8 cellular contexts compared by ENCODE assay signal in the genomic region with DNA sequence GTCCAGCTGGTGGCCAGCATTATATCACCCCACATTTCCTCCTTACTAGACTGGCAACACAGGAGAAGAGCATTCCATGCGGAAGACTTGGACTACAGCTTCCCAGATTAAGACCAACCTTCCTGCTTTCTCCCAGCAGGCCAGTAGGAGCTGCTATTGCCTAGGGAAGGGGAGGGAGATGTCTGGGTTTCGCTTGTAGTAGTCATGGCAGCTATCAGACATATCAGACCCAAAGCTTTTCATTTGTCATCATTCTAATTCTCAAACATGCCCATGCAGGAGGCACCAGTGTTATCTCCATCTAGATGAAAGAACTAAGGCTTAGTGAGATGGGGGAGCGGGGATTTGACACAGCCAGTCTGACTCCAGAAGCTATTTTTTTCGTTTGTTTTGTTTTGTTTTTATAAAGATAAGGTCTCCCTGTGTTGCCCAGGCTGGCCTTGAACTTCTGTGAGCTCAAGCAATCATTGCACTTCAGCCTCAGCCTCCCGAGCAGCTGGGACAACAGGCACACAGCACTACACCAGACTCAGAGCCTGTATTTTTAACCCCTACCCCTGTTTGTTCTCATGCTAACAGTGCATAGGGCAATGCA. TPM values are rescaled to one million over a fixed set of nuclear protein-coding genes. Genes with fewer than 3 reads are reported as not detected.
DNase-seq lines count a peak whose midpoint lies in the region; ATAC-seq and TF ChIP-seq lines count a peak whose summit lies in the region.

No MANE protein-coding gene starts in this region.

- H3K4me3 ChIP-seq in WI38 (ENCODE audit: low read depth, low read length) (no peak overlapping the region), foreskin fibroblast (ENCODE audit: low read depth in 1 of 2, low read length in 2 of 2) (no peak overlapping the region)

- H3K27me3 Mint-ChIP-seq in activated CD4-positive, alpha-beta T cell treated with anti-CD3 and anti-CD28 coated beads, Interleukin-2, amount 10 ng/mL, durations not matched to agents 24 days and 14 days = peaks cover 20% of the 10 kb centered on the region
- H3K27me3 Mint-ChIP-seq in osteocyte (ENCODE audit: unreplicated experiment) = peaks cover 6% of the 10 kb centered on the region
- H3K27me3 Mint-ChIP-seq in activated CD8-positive, alpha-beta memory T cell treated with anti-CD3 and anti-CD28 coated beads, Interleukin-2, amount 10 ng/mL, durations not matched to agents 7 days and 5 days = peaks cover 18% of the 10 kb centered on the region

- H3K27ac Mint-ChIP-seq in activated CD4-positive, alpha-beta T cell treated with anti-CD3 and anti-CD28 coated beads, Interleukin-2, amount 10 ng/mL, durations not matched to agents 24 days and 14 days = no peak overlapping the region
- no peak overlapping the region for H3K27ac Mint-ChIP-seq in osteocyte (ENCODE audit: unreplicated experiment)
- H3K27ac Mint-ChIP-seq in activated CD8-positive, alpha-beta memory T cell treated with anti-CD3 and anti-CD28 coated beads, Interleukin-2, amount 10 ng/mL, durations not matched to agents 7 days and 5 days = no peak overlapping the region

- CTCF ChIA-PET in activated CD8-positive, alpha-beta memory T cell treated with anti-CD3 and anti-CD28 coated beads, Interleukin-2, amount 10 ng/mL, durations not matched to agents 7 days and 5 days (lab: Charles Lee) = interaction anchor here (0.6 to 1.9 kb wide), 4 partner anchors 106 to 221 kb away, joined by 3 to 9 read pairs (median 4); no protein-coding TSS in a partner anchor

- no peaks in the 10 kb centered on the region for H3K36me3 Mint-ChIP-seq in activated CD4-positive, alpha-beta T cell treated with anti-CD3 and anti-CD28 coated beads, Interleukin-2, amount 10 ng/mL, durations not matched to agents 24 days and 14 days (ENCODE audit: low read depth)
- no peaks in the 10 kb centered on the region for H3K36me3 Mint-ChIP-seq in osteocyte (ENCODE audit: unreplicated experiment)
- H3K36me3 Mint-ChIP-seq in activated CD8-positive, alpha-beta memory T cell treated with anti-CD3 and anti-CD28 coated beads, Interleukin-2, amount 10 ng/mL, durations not matched to agents 7 days and 5 days = no peaks in the 10 kb centered on the region

- DNase-seq in activated CD4-positive, alpha-beta T cell treated with anti-CD3 and anti-CD28 coated beads, Interleukin-2, amount 10 ng/mL, durations not matched to agents 24 days and 14 days = peak; percentile 58
- DNase-seq in activated CD4-positive, alpha-beta T cell treated with anti-CD3 and anti-CD28 coated beads for 4 hours = no peak
- DNase-seq in NCI-H1092 (lab: John Stamatoyannopoulos, UW) = peak; percentile 15
- peak; percentile 49 to 63 for DNase-seq in foreskin fibroblast
- DNase-seq in osteocyte (ENCODE audit: extremely low spot score, unreplicated experiment) = no peak
- DNase-seq in NCI-H1048 (lab: John Stamatoyannopoulos, UW) = no peak
- no peak for DNase-seq in activated CD8-positive, alpha-beta memory T cell treated with anti-CD3 and anti-CD28 coated beads, Interleukin-2, amount 10 ng/mL, durations not matched to agents 7 days and 5 days

- no peak overlapping the region for H3K4me3 Mint-ChIP-seq in activated CD4-positive, alpha-beta T cell treated with anti-CD3 and anti-CD28 coated beads, Interleukin-2, amount 10 ng/mL, durations not matched to agents 24 days and 14 days
- no peak overlapping the region for H3K4me3 Mint-ChIP-seq in osteocyte (ENCODE audit: unreplicated experiment)
- H3K4me3 Mint-ChIP-seq in activated CD8-positive, alpha-beta memory T cell treated with anti-CD3 and anti-CD28 coated beads, Interleukin-2, amount 10 ng/mL, durations not matched to agents 7 days and 5 days = no peak overlapping the region

- peak; percentile 82 for TF ChIP-seq CTCF in WI38 (IDR thresholded peaks at IDR 0.05; ENCODE audit: low read depth, low read length)
- TF ChIP-seq CTCF in foreskin fibroblast (IDR thresholded peaks at IDR 0.05; ENCODE audit: low read depth, low read length) = peak; percentile 99
- TF ChIP-seq CTCF in osteocyte (IDR thresholded peaks at IDR 0.05) = peak; percentile 46

- intact Hi-C loops in activated CD4-positive, alpha-beta T cell treated with anti-CD3 and anti-CD28 coated beads, Interleukin-2, amount 10 ng/mL, durations not matched to agents 24 days and 14 days (cut with micrococcal nuclease) = loop anchor here (2.0 kb wide), 1 partner anchor 178 kb away; no protein-coding TSS in a partner anchor

- no peaks in the 10 kb centered on the region for H3K4me1 Mint-ChIP-seq in activated CD4-positive, alpha-beta T cell treated with anti-CD3 and anti-CD28 coated beads, Interleukin-2, amount 10 ng/mL, durations not matched to agents 24 days and 14 days
- H3K4me1 Mint-ChIP-seq in osteocyte (ENCODE audit: unreplicated experiment) = no peaks in the 10 kb centered on the region
- H3K4me1 Mint-ChIP-seq in activated CD8-positive, alpha-beta memory T cell treated with anti-CD3 and anti-CD28 coated beads, Interleukin-2, amount 10 ng/mL, durations not matched to agents 7 days and 5 days = no peaks in the 10 kb centered on the region

- no peak for ATAC-seq in activated CD8-positive, alpha-beta memory T cell treated with anti-CD3 and anti-CD28 coated beads, Interleukin-2, amount 10 ng/mL, durations not matched to agents 7 days and 5 days

- no peaks in the 10 kb centered on the region for H3K9me3 Mint-ChIP-seq in activated CD4-positive, alpha-beta T cell treated with anti-CD3 and anti-CD28 coated beads, Interleukin-2, amount 10 ng/mL, durations not matched to agents 24 days and 14 days
- H3K9me3 Mint-ChIP-seq in osteocyte (ENCODE audit: unreplicated experiment) = no peaks in the 10 kb centered on the region
- no peaks in the 10 kb centered on the region for H3K9me3 Mint-ChIP-seq in activated CD8-positive, alpha-beta memory T cell treated with anti-CD3 and anti-CD28 coated beads, Interleukin-2, amount 10 ng/mL, durations not matched to agents 7 days and 5 days (ENCODE audit: low read depth)

RNA-seq across cellular contexts. Expression of a gene that starts 4.5 kb away (rescaled TPM):
- total RNA-seq in activated CD4-positive, alpha-beta T cell treated with anti-CD3 and anti-CD28 coated beads, Interleukin-2, amount 10 ng/mL, durations not matched to agents 24 days and 14 days = not detected in 2 replicates
- total RNA-seq in osteocyte = not detected in 2 replicates
- not detected for total RNA-seq in activated CD8-positive, alpha-beta memory T cell treated with anti-CD3 and anti-CD28 coated beads, Interleukin-2, amount 10 ng/mL, durations not matched to agents 7 days and 5 days

RNA-seq across cellular contexts. Expression of a gene that starts 51.5 kb away (rescaled TPM):
- total RNA-seq in activated CD4-positive, alpha-beta T cell treated with anti-CD3 and anti-CD28 coated beads, Interleukin-2, amount 10 ng/mL, durations not matched to agents 24 days and 14 days = not detected in 2 replicates
- not detected in 2 replicates for total RNA-seq in osteocyte
- not detected for total RNA-seq in activated CD8-positive, alpha-beta memory T cell treated with anti-CD3 and anti-CD28 coated beads, Interleukin-2, amount 10 ng/mL, durations not matched to agents 7 days and 5 days

Comparison
In these comparisons a context has a peak if more than half of its experiments do, and no peak if none do; other contexts are left out.
1. DNase-seq: peak in activated CD4-positive, alpha-beta T cell treated with anti-CD3 and anti-CD28 coated beads, Interleukin-2, amount 10 ng/mL, durations not matched to agents 24 days and 14 days (single experiment), NCI-H1092 (single experiment) and foreskin fibroblast (2 of 2); none in activated CD4-positive, alpha-beta T cell treated with anti-CD3 and anti-CD28 coated beads for 4 hours (0 of 2), osteocyte (single experiment), NCI-H1048 (single experiment) and activated CD8-positive, alpha-beta memory T cell treated with anti-CD3 and anti-CD28 coated beads, Interleukin-2, amount 10 ng/mL, durations not matched to agents 7 days and 5 days (single experiment).
2. CTCF ChIP-seq: peak in every context shown above with its lines; median percentile 99 in foreskin fibroblast; 82 in WI38; 46 in osteocyte.